36 cellular contexts compared by ENCODE assay signal in the genomic region with DNA sequence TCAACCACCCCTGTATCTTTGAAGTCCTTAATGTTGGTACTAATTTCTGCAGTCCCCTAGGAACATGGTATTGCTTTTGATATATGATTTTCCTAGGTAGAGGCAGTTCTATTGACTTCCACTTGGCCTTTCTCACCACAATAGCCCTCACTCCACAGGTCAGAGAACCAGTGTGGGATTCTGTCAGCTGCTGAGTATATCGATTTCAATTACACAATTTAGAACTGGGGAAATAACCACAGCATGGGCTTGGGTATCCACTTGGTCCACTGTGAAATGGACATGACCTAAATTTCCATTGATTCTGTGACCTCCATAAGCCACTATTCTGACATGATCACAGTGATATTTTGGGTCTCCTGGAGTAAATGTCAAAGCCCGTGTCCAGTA.
"Had no signal": no experiment of that assay in that cellular context is flagged by ENCODE, and none has a peak within 500 bp of the region (broad histone marks: within the 10 kb centered on the region; RNA-seq: fewer than 3 reads in every experiment).

No MANE protein-coding gene starts in this region.

- H3K4me1 ChIP-seq: adrenal gland had no signal

- H3K4me1 Mint-ChIP-seq: activated B cell treated with CpG ODN at 0.5 μM for 24 hours; activated CD4-positive, alpha-beta T cell treated with anti-CD3 and anti-CD28 coated beads, Interleukin-2, amount 10 ng/mL, durations not matched to agents 24 days and 14 days; activated naive CD8-positive, alpha-beta T cell treated with anti-CD3 and anti-CD28 coated beads for 36 hours; activated T-helper 17 cell treated with anti-CD3 and anti-CD28 coated beads, Interleukin-2, amount 50 U/mL, for 72 hours had no signal

- H3K4me3 Mint-ChIP-seq: activated B cell treated with CpG ODN at 0.5 μM for 24 hours; activated CD4-positive, alpha-beta memory T cell treated with anti-CD3 and anti-CD28 coated beads for 36 hours; activated CD4-positive, alpha-beta T cell treated with anti-CD3 and anti-CD28 coated beads, Interleukin-2, amount 10 ng/mL, durations not matched to agents 24 days and 14 days; activated CD8-positive, alpha-beta T cell treated with anti-CD3 and anti-CD28 coated beads for 36 hours; activated naive CD4-positive, alpha-beta T cell treated with anti-CD3 and anti-CD28 coated beads for 36 hours; activated naive CD8-positive, alpha-beta T cell treated with anti-CD3 and anti-CD28 coated beads for 36 hours; activated T-cell treated with anti-CD3 and anti-CD28 coated beads, Interleukin-2, amount 50 U/mL, for 4 hours; activated T-cell treated with anti-CD3 and anti-CD28 coated beads, Interleukin-2, amount 50 U/mL, for 72 hours; activated T-helper 1 cell treated with anti-CD3 and anti-CD28 coated beads, Interleukin-12 subunit alpha, Interleukin-12 subunit beta, Interleukin-2, Interleukin-4 antibody, amounts not matched to agents 30 ng/mL and 10 ng/mL and 1 ng/mL, durations not matched to agents 14 hours and 24 hours and 36 hours; activated T-helper 17 cell treated with anti-CD3 and anti-CD28 coated beads, Interleukin-2, amount 50 U/mL, for 72 hours; brain; central memory CD8-positive, alpha-beta T cell; T-helper 1 cell treated with Interleukin-12 subunit alpha and Interleukin-12 subunit beta and Interleukin-4 antibody, amounts not matched to agents 30 μg/mL and 1 μg/mL, for 36 hours; T-helper 2 cell treated with Interferon-gamma antibody and Interleukin-4, amounts not matched to agents 5 μg/mL and 100 μg/mL, for 36 hours had no signal

- H3K27me3 ChIP-seq: adrenal gland, cardiac muscle cell had no signal

- FAIRE-seq: bronchial epithelial cell, TTC549 had no signal

- H3K27me3 Mint-ChIP-seq: activated B cell treated with CpG ODN at 0.5 μM for 24 hours; activated CD4-positive, alpha-beta memory T cell treated with anti-CD3 and anti-CD28 coated beads for 36 hours; activated CD4-positive, alpha-beta T cell treated with anti-CD3 and anti-CD28 coated beads, Interleukin-2, amount 10 ng/mL, durations not matched to agents 24 days and 14 days; activated CD8-positive, alpha-beta T cell treated with anti-CD3 and anti-CD28 coated beads for 36 hours; activated naive CD8-positive, alpha-beta T cell treated with anti-CD3 and anti-CD28 coated beads for 36 hours; activated T-helper 17 cell treated with anti-CD3 and anti-CD28 coated beads, Interleukin-2, amount 50 U/mL, for 72 hours; central memory CD8-positive, alpha-beta T cell had no signal

- ATAC-seq: activated CD8-positive, alpha-beta T cell treated with anti-CD3 and anti-CD28 coated beads for 36 hours; activated naive CD4-positive, alpha-beta T cell treated with anti-CD3 and anti-CD28 coated beads, Interleukin-2, amount 50 U/mL, for 72 hours; activated T-cell treated with anti-CD3 and anti-CD28 coated beads, Interleukin-2, amount 50 U/mL, for 4 hours; activated T-cell treated with anti-CD3 and anti-CD28 coated beads, Interleukin-2, amount 50 U/mL, for 72 hours; activated T-helper 17 cell treated with anti-CD3 and anti-CD28 coated beads, Interleukin-2, amount 50 U/mL, for 72 hours had no signal

- H3K9me3 ChIP-seq: adrenal gland had no signal

- DNase-seq: activated B cell treated with CpG ODN at 0.5 μM for 24 hours; activated CD4-positive, alpha-beta memory T cell treated with anti-CD3 and anti-CD28 coated beads for 36 hours; activated CD4-positive, alpha-beta T cell treated with anti-CD3 and anti-CD28 coated beads for 4 hours; activated CD4-positive, alpha-beta T cell treated with anti-CD3 and anti-CD28 coated beads, Interleukin-2, amount 10 ng/mL, durations not matched to agents 24 days and 14 days; activated CD4-positive, CD25-positive, alpha-beta regulatory T cell treated with anti-CD3 and anti-CD28 coated beads, Interleukin-2, amount 50 U/mL, for 72 hours; activated CD8-positive, alpha-beta memory T cell treated with anti-CD3 and anti-CD28 coated beads, Interleukin-2, amount 50 U/mL, for 4 hours; activated CD8-positive, alpha-beta T cell treated with anti-CD3 and anti-CD28 coated beads for 36 hours; activated effector memory CD4-positive, alpha-beta T cell treated with anti-CD3 and anti-CD28 coated beads, Interleukin-2, amount 50 U/mL, for 16 hours; activated gamma-delta T cell treated with Interleukin-2 at 50 U/mL for 16 hours; activated naive CD4-positive, alpha-beta T cell; activated naive CD4-positive, alpha-beta T cell treated with anti-CD3 and anti-CD28 coated beads for 36 hours; activated naive CD4-positive, alpha-beta T cell treated with anti-CD3 and anti-CD28 coated beads, Interleukin-2, amount 50 U/mL, for 16 hours; activated naive CD8-positive, alpha-beta T cell treated with anti-CD3 and anti-CD28 coated beads for 36 hours; activated T-cell treated with anti-CD3 and anti-CD28 coated beads for 4 hours; activated T-cell treated with anti-CD3 and anti-CD28 coated beads, Interleukin-2, amount 50 U/mL, for 1 hour; activated T-cell treated with anti-CD3 and anti-CD28 coated beads, Interleukin-2, amount 50 U/mL, for 4 hours; activated T-cell treated with anti-CD3 and anti-CD28 coated beads, Interleukin-2, amount 50 U/mL, for 72 hours; adrenal gland; amniotic stem cell; aorta; caudate nucleus; cerebellar nuclear complex; T-helper 1 cell; T-helper 2 cell; T-helper 9 cell had no signal

- H3K9me3 Mint-ChIP-seq: activated B cell treated with CpG ODN at 0.5 μM for 24 hours; activated CD4-positive, alpha-beta memory T cell treated with anti-CD3 and anti-CD28 coated beads for 36 hours; activated CD4-positive, alpha-beta T cell treated with anti-CD3 and anti-CD28 coated beads, Interleukin-2, amount 10 ng/mL, durations not matched to agents 24 days and 14 days; activated CD8-positive, alpha-beta T cell treated with anti-CD3 and anti-CD28 coated beads for 36 hours; activated naive CD4-positive, alpha-beta T cell treated with anti-CD3 and anti-CD28 coated beads for 36 hours; activated naive CD4-positive, alpha-beta T cell treated with anti-CD3 and anti-CD28 coated beads, Interleukin-2, amount 50 U/mL, for 72 hours; activated naive CD8-positive, alpha-beta T cell treated with anti-CD3 and anti-CD28 coated beads for 36 hours; activated T-cell treated with anti-CD3 and anti-CD28 coated beads, Interleukin-2, amount 50 U/mL, for 4 hours; activated T-helper 1 cell treated with anti-CD3 and anti-CD28 coated beads, Interleukin-12 subunit alpha, Interleukin-12 subunit beta, Interleukin-2, Interleukin-4 antibody, amounts not matched to agents 30 ng/mL and 10 ng/mL and 1 ng/mL, durations not matched to agents 14 hours and 24 hours and 36 hours; activated T-helper 17 cell treated with anti-CD3 and anti-CD28 coated beads, Interleukin-2, amount 50 U/mL, for 72 hours; central memory CD8-positive, alpha-beta T cell; T-helper 1 cell treated with Interleukin-12 subunit alpha and Interleukin-12 subunit beta and Interleukin-4 antibody, amounts not matched to agents 30 μg/mL and 1 μg/mL, for 36 hours; T-helper 2 cell treated with Interferon-gamma antibody and Interleukin-4, amounts not matched to agents 5 μg/mL and 100 μg/mL, for 36 hours had no signal

- H3K27ac ChIP-seq: adrenal gland, cardiac muscle cell, VCaP had no signal

- H3K36me3 Mint-ChIP-seq: activated CD4-positive, alpha-beta memory T cell treated with anti-CD3 and anti-CD28 coated beads for 36 hours; activated naive CD4-positive, alpha-beta T cell treated with anti-CD3 and anti-CD28 coated beads, Interleukin-2, amount 50 U/mL, for 72 hours; activated naive CD8-positive, alpha-beta T cell treated with anti-CD3 and anti-CD28 coated beads for 36 hours had no signal

- H3K27ac Mint-ChIP-seq: activated B cell treated with CpG ODN at 0.5 μM for 24 hours; activated CD4-positive, alpha-beta memory T cell treated with anti-CD3 and anti-CD28 coated beads for 36 hours; activated CD4-positive, alpha-beta T cell treated with anti-CD3 and anti-CD28 coated beads, Interleukin-2, amount 10 ng/mL, durations not matched to agents 24 days and 14 days; activated CD8-positive, alpha-beta T cell treated with anti-CD3 and anti-CD28 coated beads for 36 hours; activated naive CD4-positive, alpha-beta T cell treated with anti-CD3 and anti-CD28 coated beads for 36 hours; activated naive CD4-positive, alpha-beta T cell treated with anti-CD3 and anti-CD28 coated beads, Interleukin-2, amount 50 U/mL, for 72 hours; activated naive CD8-positive, alpha-beta T cell treated with anti-CD3 and anti-CD28 coated beads for 36 hours; activated T-helper 1 cell treated with anti-CD3 and anti-CD28 coated beads, Interleukin-12 subunit alpha, Interleukin-12 subunit beta, Interleukin-2, Interleukin-4 antibody, amounts not matched to agents 30 ng/mL and 10 ng/mL and 1 ng/mL, durations not matched to agents 14 hours and 24 hours and 36 hours; activated T-helper 17 cell treated with anti-CD3 and anti-CD28 coated beads, Interleukin-2, amount 50 U/mL, for 72 hours; brain; T-helper 1 cell treated with Interleukin-12 subunit alpha and Interleukin-12 subunit beta and Interleukin-4 antibody, amounts not matched to agents 30 μg/mL and 1 μg/mL, for 36 hours; T-helper 2 cell treated with Interferon-gamma antibody and Interleukin-4, amounts not matched to agents 5 μg/mL and 100 μg/mL, for 36 hours had no signal

- H3K36me3 ChIP-seq: adrenal gland, cardiac muscle cell had no signal

- H3K4me3 ChIP-seq: adrenal gland, cardiac muscle cell had no signal
